23 cellular contexts compared by ENCODE assay signal in genomic region chr20:41672282-41672681, GRCh38. TPM values are rescaled to one million over a fixed set of nuclear protein-coding genes. Genes with fewer than 3 reads are reported as not detected.
DNase-seq lines count a peak whose midpoint lies in the region; ATAC-seq, FAIRE-seq and TF ChIP-seq lines count a peak whose summit lies in the region.
"Had no signal": no experiment of that assay in that cellular context is flagged by ENCODE, and none has a peak within 500 bp of the region (broad histone marks: within the 10 kb centered on the region; RNA-seq: fewer than 3 reads in every experiment).

No MANE protein-coding gene starts in this region.

- no peak for TF ChIP-seq EP300 in K562 (IDR thresholded peaks at IDR 0.05; ENCODE audit: low read length)

- H4K20me1 ChIP-seq in Karpas-422 (ENCODE audit: insufficient read depth, low read depth, low read length) (no peaks in the 10 kb centered on the region), K562 (replicated peaks; ENCODE audit: control insufficient read depth, insufficient read depth, low read length) (no peaks in the 10 kb centered on the region)
- H4K20me1 ChIP-seq: BLaER1 treated with 17β-estradiol and CSF1 and Interleukin-3, amounts not matched to agents 10 nM and 100 nM had no signal

- H2BK12ac ChIP-seq in neuronal stem cell (ENCODE audit: low read length), result no peak overlapping the region

- DNase-seq in Karpas-422, result no peak
- DNase-seq in K562 (ENCODE audit: extremely low read depth in 1 of 4, low spot score in 3 of 4), result no peak
- DNase-seq in neuronal stem cell (ENCODE audit: low spot score), result no peak
- no peak for DNase-seq in uterus
- no peak for DNase-seq in T1000 (lab: John Stamatoyannopoulos, UW)
- DNase-seq in stimulated activated CD4-positive, alpha-beta T cell treated with anti-CD3 and anti-CD28 coated beads, Interleukin-2, amount 100 ng/mL, for 24 hours, result no peak
- DNase-seq: 8988T; AML-193; Caco-2; Calu3; CD4-positive, alpha-beta T cell; CD8-positive, alpha-beta T cell; DMS79 treated with DMSO at 0.1 percent for 48 hours; GF-D8 had no signal

- peak overlapping the region; percentile 6 for H3K18ac ChIP-seq in neuronal stem cell (ENCODE audit: low read length)

- H3K9ac ChIP-seq in Karpas-422 (ENCODE audit: low read length), result no peak overlapping the region
- H3K9ac ChIP-seq in K562 (ENCODE audit: insufficient read depth in 1 of 2, low read depth in 2 of 2, low read length in 2 of 2), result no peak overlapping the region
- H3K9ac ChIP-seq in neuronal stem cell (ENCODE audit: low read depth, low read length, poor library complexity), result no peak overlapping the region
- H3K9ac ChIP-seq: BLaER1 treated with 17β-estradiol and CSF1 and Interleukin-3, amounts not matched to agents 10 nM and 100 nM had no signal

- no peak overlapping the region for H2BK15ac ChIP-seq in neuronal stem cell (ENCODE audit: low read length)

- H2BK120ac ChIP-seq in neuronal stem cell (ENCODE audit: low read depth, low read length), result no peak overlapping the region

- BruUV-seq in K562 (replicated peaks; lab: Mats Ljungman, UMichigan), result no TSS peak

- H3K4me2 ChIP-seq in Karpas-422 (ENCODE audit: low read depth, low read length, poor library complexity, severe bottlenecking) (no peak overlapping the region), K562 (ENCODE audit: insufficient read depth, low read length) (no peak overlapping the region), neuronal stem cell (ENCODE audit: insufficient read depth, low read length, poor library complexity, severe bottlenecking) (no peak overlapping the region)
- H3K4me2 ChIP-seq: A549 had no signal

- H3K14ac ChIP-seq in neuronal stem cell (ENCODE audit: low read length), result no peak overlapping the region

- no peak overlapping the region for H3K4ac ChIP-seq in neuronal stem cell (ENCODE audit: low read length)

- no peak overlapping the region for H3K4me3 ChIP-seq in Karpas-422 (ENCODE audit: low read length)
- H3K4me3 ChIP-seq in K562, result no peak overlapping the region
- H3K4me3 ChIP-seq in neuronal stem cell (ENCODE audit: low read length in 2 of 2), result no peak overlapping the region
- H3K4me3 ChIP-seq in uterus, result no peak overlapping the region
- H3K4me3 ChIP-seq: A549; BLaER1 treated with 17β-estradiol and CSF1 and Interleukin-3, amounts not matched to agents 10 nM and 100 nM had no signal

- H2AK5ac ChIP-seq in neuronal stem cell (ENCODE audit: low read depth, low read length), result no peak overlapping the region

- TF ChIP-seq CTCF in K562 (IDR thresholded peaks at IDR 0.05 in 2 of 3, conservative IDR thresholded peaks at IDR 0.05 in 1 of 3; ENCODE audit: insufficient read depth in 2 of 3, low read depth in 1 of 3, low read length in 3 of 3), result no peak
- no peak for TF ChIP-seq CTCF in uterus (IDR thresholded peaks at IDR 0.05)

- intact Hi-C loops in K562 (cut with micrococcal nuclease), result no loop called here
- intact Hi-C loops in uterus (cut with DNase I; ENCODE audit: low total_unique reads), result no loop called here

- no peaks in the 10 kb centered on the region for H3K79me2 ChIP-seq in Karpas-422 (ENCODE audit: low read length)
- no peaks in the 10 kb centered on the region for H3K79me2 ChIP-seq in K562 (ENCODE audit: control insufficient read depth, insufficient read depth, low read length)

- H3K4me1 ChIP-seq in Karpas-422 (ENCODE audit: low read length), result peaks cover 9% of the 10 kb centered on the region
- peaks cover 13 to 23% of the 10 kb centered on the region in 2 experiments for H3K4me1 ChIP-seq in K562 (replicated peaks in 1 of 2; ENCODE audit: control insufficient read depth in 2 of 2, insufficient read depth in 2 of 2, low read length in 2 of 2)
- peaks cover 0 to 1% of the 10 kb centered on the region in 2 donors for H3K4me1 ChIP-seq in neuronal stem cell (ENCODE audit: control insufficient read depth in 2 of 2, insufficient read depth in 1 of 2, low read depth in 1 of 2, low read length in 2 of 2)
- no peaks in the 10 kb centered on the region for H3K4me1 ChIP-seq in uterus
- H3K4me1 ChIP-seq: Caco-2 had no signal

- no peak overlapping the region for H3K23ac ChIP-seq in neuronal stem cell (ENCODE audit: low read depth, low read length, poor library complexity)

- WGBS in K562 (ENCODE audit: insufficient coverage, low coverage, missing lambda C conversion rate), result 94% methylated on average over 3 of the region's 3 CpGs
- no CpG with 5 or more reads among the region's 3 CpGs for WGBS in neuronal stem cell (ENCODE audit: extremely low coverage in 2 of 2, insufficient read length in 2 of 2, insufficient replicate concordance in 1 of 2), 2 donors

- H3K79me1 ChIP-seq in neuronal stem cell (ENCODE audit: low read depth, low read length), result no peaks in the 10 kb centered on the region

- no peak overlapping the region for H4K8ac ChIP-seq in neuronal stem cell (ENCODE audit: low read depth, low read length)

- POLR2A ChIA-PET in K562 (lab: Yijun Ruan, JAX), result interaction anchor here (0.9 to 2.0 kb wide), 2 partner anchors 15 to 21 kb away, joined by 3 to 4 read pairs; no protein-coding TSS in a partner anchor

- no peaks in the 10 kb centered on the region for H3K27me3 ChIP-seq in Karpas-422 (ENCODE audit: low read length)
- no peaks in the 10 kb centered on the region for H3K27me3 ChIP-seq in K562 (ENCODE audit: control insufficient read depth in 2 of 2, insufficient read depth in 2 of 2, low read length in 2 of 2)
- H3K27me3 ChIP-seq in neuronal stem cell (ENCODE audit: control insufficient read depth in 3 of 3, insufficient read depth in 3 of 3, low read depth in 1 of 3, low read length in 3 of 3), result peaks cover 0 to 22% (median 2%) of the 10 kb centered on the region in 3 experiments
- H3K27me3 ChIP-seq in uterus, result no peaks in the 10 kb centered on the region
- H3K27me3 ChIP-seq: BLaER1 treated with 17β-estradiol and CSF1 and Interleukin-3, amounts not matched to agents 10 nM and 100 nM had no signal

- TF ChIP-seq POLR2A in K562 (conservative IDR thresholded peaks at IDR 0.05) (no peak), uterus (IDR thresholded peaks at IDR 0.05) (no peak)

- H2BK5ac ChIP-seq in neuronal stem cell (ENCODE audit: low read length), result no peak overlapping the region

- no peaks in the 10 kb centered on the region for H3K9me1 ChIP-seq in K562 (ENCODE audit: control insufficient read depth, insufficient read depth, low read length)

- in situ Hi-C loops in K562 (cut with MboI), result no loop called here

- no peak overlapping the region for H3K27ac ChIP-seq in Karpas-422 (ENCODE audit: low read length)
- H3K27ac ChIP-seq in K562 (ENCODE audit: extremely low read depth, low read depth, low read length), result no peak overlapping the region
- H3K27ac ChIP-seq in neuronal stem cell (replicated peaks; ENCODE audit: low read length), result no peak overlapping the region
- H3K27ac ChIP-seq in temporal lobe (ENCODE audit: low read depth, low read length), result peak overlapping the region; percentile 7
- H3K27ac ChIP-seq in uterus, result no peak overlapping the region
- H3K27ac ChIP-seq: A549, C4-2B had no signal

- H4K91ac ChIP-seq in neuronal stem cell (ENCODE audit: low read depth, low read length, poor library complexity), result no peak overlapping the region

- H2AFZ ChIP-seq in Karpas-422 (ENCODE audit: low read length), result peak overlapping the region; percentile 40; the same call in 1 of the 2 replicates
- H2AFZ ChIP-seq in K562 (ENCODE audit: low read depth, low read length), result peak overlapping the region; percentile 48
- no peak overlapping the region for H2AFZ ChIP-seq in neuronal stem cell (ENCODE audit: low read length)

- H3K36me3 ChIP-seq in Karpas-422 (ENCODE audit: insufficient read depth, low read length), result no peaks in the 10 kb centered on the region
- H3K36me3 ChIP-seq in K562 (ENCODE audit: control insufficient read depth, insufficient read depth, low read length), result no peaks in the 10 kb centered on the region
- no peaks in the 10 kb centered on the region for H3K36me3 ChIP-seq in neuronal stem cell (replicated peaks in 1 of 2; ENCODE audit: control insufficient read depth in 2 of 2, insufficient read depth in 2 of 2, low read length in 2 of 2)
- no peaks in the 10 kb centered on the region for H3K36me3 ChIP-seq in uterus
- H3K36me3 ChIP-seq: BLaER1 treated with 17β-estradiol and CSF1 and Interleukin-3, amounts not matched to agents 10 nM and 100 nM had no signal

- CTCF ChIA-PET in K562 (lab: Yijun Ruan, JAX; ENCODE audit: low intra/inter-chr PET ratio), result no interaction called here

- H3K9me3 ChIP-seq in Karpas-422 (ENCODE audit: low read length) (no peaks in the 10 kb centered on the region), K562 (replicated peaks; ENCODE audit: control insufficient read depth, insufficient read depth, low read depth, low read length) (peaks cover 4% of the 10 kb centered on the region), neuronal stem cell (replicated peaks in 1 of 2; ENCODE audit: control insufficient read depth in 2 of 2, insufficient read depth in 1 of 2, low read depth in 1 of 2, low read length in 2 of 2) (no peaks in the 10 kb centered on the region), uterus (no peaks in the 10 kb centered on the region)
- H3K9me3 ChIP-seq: A549, Caco-2 had no signal

- FAIRE-seq in K562 (lab: Jason Lieb, UNC), result no peak
- FAIRE-seq: A549, D721Med, G401.6, GM12891, GM18507 had no signal

- no peak for ATAC-seq in K562
- ATAC-seq in HG02642 (IDR thresholded peaks at IDR 0.05; ENCODE audit: poor library complexity, unreplicated experiment), result no peak
- ATAC-seq: A549; CD8-positive, alpha-beta T cell had no signal

- H3K9me2 ChIP-seq in Karpas-422 (replicated peaks; ENCODE audit: insufficient read depth, low read length), result no peaks in the 10 kb centered on the region

- TF ChIP-seq RAD21 in K562 (CRISPR knock-in tag; conservative IDR thresholded peaks at IDR 0.05 in 1 of 2, IDR thresholded peaks at IDR 0.05 in 1 of 2), result no peak

RNA-seq across cellular contexts. Expression of gene CHD6, which starts 54.1 kb away (rescaled TPM):
- 19.5 and 25.3 TPM in 2 replicates for total RNA-seq in Karpas-422 (2014; rRNA removed; shearing (Covaris generic); ENCODE audit: low replicate concordance)
- total RNA-seq in K562 (2011; cell fraction: chromatin; rRNA removed; ENCODE audit: low replicate concordance), result 59.5 and 192 TPM in 2 replicates
- total RNA-seq in K562 (2011; cell fraction: nucleolus; rRNA removed), result 37.7 and 41.8 TPM in 2 replicates
- total RNA-seq in K562 (2011; cell fraction: nucleoplasm; rRNA removed), result 62.7 and 85.0 TPM in 2 replicates
- 12.8 and 13.3 TPM in 2 replicates for total RNA-seq in K562 (2014; rRNA removed)
- 24.2 and 31.3 TPM in 2 replicates for total RNA-seq in K562 (2014; rRNA removed; fragmentation: Illumina TruSeq; extraction: Trizol)
- 18.9 and 21.6 TPM in 2 replicates for total RNA-seq in K562 (2015; rRNA removed; fragmentation: Illumina TruSeq; extraction: Trizol)
- total RNA-seq in K562 (2021), result 19.8 and 22.5 TPM in 2 replicates
- polyA plus RNA-seq in K562 (2011; rRNA removed), result 15.0 and 16.4 TPM in 2 replicates
- polyA plus RNA-seq in K562 (2011; cell fraction: cytosol; rRNA removed), result 4.9 and 9.2 TPM in 2 replicates
- 81.7 and 82.2 TPM in 2 replicates for polyA plus RNA-seq in K562 (2011; cell fraction: nucleus; rRNA removed)
- polyA plus RNA-seq in K562 (2012), result 7.4 and 11.0 TPM in 2 replicates
- polyA plus RNA-seq in K562 (2014; fragmentation: Illumina TruSeq; extraction: Trizol), result 10.8 and 11.4 TPM in 2 replicates
- polyA plus RNA-seq in K562 (2014; fragmentation: Nextera tagmentation; extraction: Ambion mirVana), result 10 to 100 TPM in 1 of 2 experiments, 1 to 10 TPM in 1; 3.9 to 10.9 TPM
- 8.5 and 9.0 TPM in 2 replicates for polyA plus RNA-seq in K562 (2014; rRNA removed)
- 61.9 and 104 TPM in 2 replicates for polyA minus RNA-seq in K562 (2011; rRNA and poly(A)+ RNA removed)
- polyA minus RNA-seq in K562 (2011; cell fraction: cytosol; rRNA and poly(A)+ RNA removed), result 13.1 and 16.2 TPM in 2 replicates
- 78.5 and 164 TPM in 2 replicates for polyA minus RNA-seq in K562 (2011; cell fraction: nucleus; rRNA and poly(A)+ RNA removed)
- polyA plus RNA-seq in neuronal stem cell (2013, experiment 1 of 2), result 47.7 TPM
- polyA plus RNA-seq in neuronal stem cell (2013, experiment 2 of 2), result 51.3 TPM
- 44.7 TPM for total RNA-seq in temporal lobe
- total RNA-seq in uterus, result 10 to 100 TPM; 21.5 to 97.6 (median 53.7) TPM
